ENCODE assay signal across 12 cellular contexts in the genomic region with DNA sequence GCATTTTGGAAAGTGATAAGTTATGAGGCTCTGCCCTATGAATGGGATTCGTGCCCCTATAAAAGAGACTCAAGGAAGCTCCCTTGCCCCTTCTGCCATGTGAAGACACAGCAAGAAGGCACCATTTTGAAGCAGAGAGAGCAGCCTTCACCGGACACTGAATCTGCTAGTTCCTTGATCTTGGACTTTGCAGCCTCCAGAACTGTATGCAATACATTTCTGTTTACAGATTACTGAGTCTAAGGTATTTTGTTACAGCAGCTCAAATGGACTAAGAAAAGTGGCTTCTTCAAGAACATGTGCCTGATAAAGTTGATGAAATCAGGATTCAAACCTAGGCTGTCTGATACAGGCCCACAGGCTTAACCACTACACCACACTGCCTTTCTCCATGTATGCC.
A peak's percentile ranks its signal among the peaks of the same experiment; 100 is the strongest.
DNase-seq lines count a peak whose midpoint lies in the region; ATAC-seq and TF ChIP-seq lines count a peak whose summit lies in the region.
"Had no signal": no experiment of that assay in that cellular context is flagged by ENCODE, and none has a peak within 500 bp of the region (broad histone marks: within the 10 kb centered on the region; RNA-seq: fewer than 3 reads in every experiment).

No MANE protein-coding gene starts in this region.

- H3K27me3 ChIP-seq in BLaER1 (no peaks in the 10 kb centered on the region), A673 (replicated peaks; ENCODE audit: insufficient read depth, low read depth, low read length, poor library complexity) (no peaks in the 10 kb centered on the region)

- POLR2A ChIA-PET in A673 (lab: Charles Lee; ENCODE audit: low non-redundant PET), result no interaction called here

- H3K4me3 Mint-ChIP-seq in IgD-negative memory B cell (no peak overlapping the region), T-helper 17 cell (no peak overlapping the region), naive B cell (peak overlapping the region in 3 of 8 donors; percentile 47 to 77 (median 75))
- H3K4me3 Mint-ChIP-seq: HFFc6 had no signal

- H3K27ac Mint-ChIP-seq in IgD-negative memory B cell (peak overlapping the region; percentile 84 to 99 (median 95)), T-helper 17 cell (peak overlapping the region; percentile 97), naive B cell (peak overlapping the region in 4 of 6 donors; percentile 55 to 99 (median 90))
- H3K27ac Mint-ChIP-seq: HFFc6 had no signal

- H3K36me3 ChIP-seq in BLaER1 (no peaks in the 10 kb centered on the region), A673 (ENCODE audit: insufficient read depth, low read length, poor library complexity, severe bottlenecking) (no peaks in the 10 kb centered on the region)

- H3K4me2 ChIP-seq in BLaER1, result 0 out of 2 replicates have a peak overlapping the region, but pooled peaks have one; percentile 13

- ATAC-seq in T-helper 17 cell (no peak), naive B cell (ENCODE audit: low read depth in 2 of 2) (no peak), GM19463 (IDR thresholded peaks at IDR 0.05; ENCODE audit: unreplicated experiment) (no peak)

- no peaks in the 10 kb centered on the region for H3K27me3 Mint-ChIP-seq in IgD-negative memory B cell
- no peaks in the 10 kb centered on the region for H3K27me3 Mint-ChIP-seq in T-helper 17 cell
- H3K27me3 Mint-ChIP-seq in naive B cell, result no peaks in the 10 kb centered on the region

- TF ChIP-seq CTCF in A673 (conservative IDR thresholded peaks at IDR 0.05; ENCODE audit: low read depth, low read length), result no peak

- no peaks in the 10 kb centered on the region for H4K20me1 ChIP-seq in BLaER1

- peaks cover 0 to 4% (median 2%) of the 10 kb centered on the region in 3 donors for H3K9me3 Mint-ChIP-seq in IgD-negative memory B cell
- H3K9me3 Mint-ChIP-seq in naive B cell, result peaks cover 0 to 5% (median 1%) of the 10 kb centered on the region in 7 donors
- H3K9me3 Mint-ChIP-seq: HFFc6 had no signal

- BruUV-seq in A673 (replicated peaks; lab: Mats Ljungman, UMichigan), result no TSS peak

- H3K9ac ChIP-seq in BLaER1, result no peak overlapping the region

- peaks cover 18% of the 10 kb centered on the region for H3K9me3 ChIP-seq in BLaER1
- H3K9me3 ChIP-seq in T-helper 17 cell (ENCODE audit: control insufficient read depth, low read length, poor library complexity, severe bottlenecking), result peaks cover 3% of the 10 kb centered on the region
- no peaks in the 10 kb centered on the region for H3K9me3 ChIP-seq in A673 (ENCODE audit: low read depth, low read length, poor library complexity, severe bottlenecking)

- H3K4me1 Mint-ChIP-seq in IgD-negative memory B cell, result peaks cover 55 to 69% (median 64%) of the 10 kb centered on the region in 3 donors
- H3K4me1 Mint-ChIP-seq in T-helper 17 cell, result peaks cover 57% of the 10 kb centered on the region
- peaks cover 58 to 72% (median 65%) of the 10 kb centered on the region in 3 donors for H3K4me1 Mint-ChIP-seq in naive B cell

- CTCF ChIA-PET in A673 (lab: Charles Lee), result no interaction called here

- intact Hi-C loops in A673 (cut with micrococcal nuclease; ENCODE audit: unreplicated experiment), result no loop called here

- H3K4me3 ChIP-seq in BLaER1 (no peak overlapping the region), A673 (ENCODE audit: low read depth, low read length, poor library complexity, severe bottlenecking) (no peak overlapping the region)

- no peak for DNase-seq in T-helper 17 cell
- no peak for DNase-seq in naive B cell
- DNase-seq in COR-L47 (lab: John Stamatoyannopoulos, UW), result no peak
- no peak for DNase-seq in SKM-1 treated with dmso at 0.1 percent for 144 hours (lab: John Stamatoyannopoulos, UW; ENCODE audit: unreplicated experiment)
- DNase-seq in A673 (ENCODE audit: low spot score), result no peak
- DNase-seq: DND-41, GDM1, HCEC 1CT, HFFc6 had no signal

- H3K36me3 Mint-ChIP-seq in IgD-negative memory B cell (peaks cover 7% of the 10 kb centered on the region), T-helper 17 cell (ENCODE audit: low read depth) (peaks cover 5% of the 10 kb centered on the region), naive B cell (no peaks in the 10 kb centered on the region)

- H3K4me1 ChIP-seq in BLaER1 (peaks cover 66% of the 10 kb centered on the region), A673 (ENCODE audit: insufficient read depth, low read length, poor library complexity, severe bottlenecking) (no peaks in the 10 kb centered on the region)

- no peak overlapping the region for H3K27ac ChIP-seq in BLaER1
- no peak overlapping the region for H3K27ac ChIP-seq in A673 (ENCODE audit: low read depth, low read length, poor library complexity, severe bottlenecking)
